1 cellular context compared by ENCODE assay signal in the genomic region with DNA sequence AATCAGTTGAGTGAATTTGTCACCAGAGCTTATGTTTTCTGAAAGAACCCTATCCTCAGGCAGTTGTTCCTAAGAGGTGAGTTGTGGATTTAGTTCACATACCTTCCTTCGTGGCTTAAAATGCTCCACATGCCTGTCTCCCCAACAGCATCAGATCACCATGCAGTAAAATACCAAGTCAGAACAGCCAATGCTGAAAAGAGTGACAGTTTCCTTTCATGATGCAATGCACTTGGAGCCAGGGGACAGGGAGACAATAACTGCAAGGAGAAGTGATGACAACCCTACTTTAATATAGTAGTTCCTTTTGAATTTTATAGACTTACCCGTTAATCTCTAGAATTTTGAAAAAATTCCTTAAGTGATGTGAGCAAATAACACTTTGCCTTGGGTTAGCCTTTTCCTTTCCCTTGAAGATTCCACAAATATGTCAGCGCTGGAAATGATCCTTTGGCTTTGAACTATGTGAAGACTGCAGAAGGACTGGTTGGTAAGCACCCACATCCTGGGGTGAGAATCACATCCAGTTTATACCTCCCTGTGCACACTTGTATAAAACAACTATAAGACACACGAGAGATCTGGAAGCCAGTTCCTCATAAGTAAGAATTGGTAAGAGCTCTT.
TF ChIP-seq lines count a peak whose summit lies in the region.

No MANE protein-coding gene starts in this region.

TF ChIP-seq in K562, 482 proteins besides CTCF, POLR2A, EP300 and RAD21 (continued from another document and continues in another):
- TF ChIP-seq, protein P1, sequence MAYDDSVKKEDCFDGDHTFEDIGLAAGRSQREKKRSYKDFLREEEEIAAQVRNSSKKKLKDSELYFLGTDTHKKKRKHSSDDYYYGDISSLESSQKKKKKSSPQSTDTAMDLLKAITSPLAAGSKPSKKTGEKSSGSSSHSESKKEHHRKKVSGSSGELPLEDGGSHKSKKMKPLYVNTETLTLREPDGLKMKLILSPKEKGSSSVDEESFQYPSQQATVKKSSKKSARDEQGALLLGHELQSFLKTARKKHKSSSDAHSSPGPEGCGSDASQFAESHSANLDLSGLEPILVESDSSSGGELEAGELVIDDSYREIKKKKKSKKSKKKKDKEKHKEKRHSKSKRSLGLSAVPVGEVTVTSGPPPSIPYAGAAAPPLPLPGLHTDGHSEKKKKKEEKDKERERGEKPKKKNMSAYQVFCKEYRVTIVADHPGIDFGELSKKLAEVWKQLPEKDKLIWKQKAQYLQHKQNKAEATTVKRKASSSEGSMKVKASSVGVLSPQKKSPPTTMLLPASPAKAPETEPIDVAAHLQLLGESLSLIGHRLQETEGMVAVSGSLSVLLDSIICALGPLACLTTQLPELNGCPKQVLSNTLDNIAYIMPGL (CRISPR knock-in tag; IDR thresholded peaks at IDR 0.05) = no peak
- TF ChIP-seq MTA3 (IDR thresholded peaks at IDR 0.05; ENCODE audit: borderline replicate concordance) = no peak
- no peak for TF ChIP-seq HLTF (IDR thresholded peaks at IDR 0.05)
- no peak for TF ChIP-seq CEBPG (CRISPR knock-in tag; IDR thresholded peaks at IDR 0.05)
- TF ChIP-seq CEBPG (tag; conservative IDR thresholded peaks at IDR 0.05 in 1 of 2, IDR thresholded peaks at IDR 0.05 in 1 of 2) = peak in 1 of 2 experiments; percentile 62; a peak in 3 of 4 replicates
- TF ChIP-seq, protein P2, sequence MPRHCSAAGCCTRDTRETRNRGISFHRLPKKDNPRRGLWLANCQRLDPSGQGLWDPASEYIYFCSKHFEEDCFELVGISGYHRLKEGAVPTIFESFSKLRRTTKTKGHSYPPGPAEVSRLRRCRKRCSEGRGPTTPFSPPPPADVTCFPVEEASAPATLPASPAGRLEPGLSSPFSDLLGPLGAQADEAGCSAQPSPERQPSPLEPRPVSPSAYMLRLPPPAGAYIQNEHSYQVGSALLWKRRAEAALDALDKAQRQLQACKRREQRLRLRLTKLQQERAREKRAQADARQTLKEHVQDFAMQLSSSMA (CRISPR knock-in tag; IDR thresholded peaks at IDR 0.05) = no peak
- no peak for TF ChIP-seq ZNF79 (CRISPR knock-in tag; IDR thresholded peaks at IDR 0.05; ENCODE audit: low read depth)
- no peak for TF ChIP-seq PML (IDR thresholded peaks at IDR 0.05; ENCODE audit: low read length)
- TF ChIP-seq, protein P3, sequence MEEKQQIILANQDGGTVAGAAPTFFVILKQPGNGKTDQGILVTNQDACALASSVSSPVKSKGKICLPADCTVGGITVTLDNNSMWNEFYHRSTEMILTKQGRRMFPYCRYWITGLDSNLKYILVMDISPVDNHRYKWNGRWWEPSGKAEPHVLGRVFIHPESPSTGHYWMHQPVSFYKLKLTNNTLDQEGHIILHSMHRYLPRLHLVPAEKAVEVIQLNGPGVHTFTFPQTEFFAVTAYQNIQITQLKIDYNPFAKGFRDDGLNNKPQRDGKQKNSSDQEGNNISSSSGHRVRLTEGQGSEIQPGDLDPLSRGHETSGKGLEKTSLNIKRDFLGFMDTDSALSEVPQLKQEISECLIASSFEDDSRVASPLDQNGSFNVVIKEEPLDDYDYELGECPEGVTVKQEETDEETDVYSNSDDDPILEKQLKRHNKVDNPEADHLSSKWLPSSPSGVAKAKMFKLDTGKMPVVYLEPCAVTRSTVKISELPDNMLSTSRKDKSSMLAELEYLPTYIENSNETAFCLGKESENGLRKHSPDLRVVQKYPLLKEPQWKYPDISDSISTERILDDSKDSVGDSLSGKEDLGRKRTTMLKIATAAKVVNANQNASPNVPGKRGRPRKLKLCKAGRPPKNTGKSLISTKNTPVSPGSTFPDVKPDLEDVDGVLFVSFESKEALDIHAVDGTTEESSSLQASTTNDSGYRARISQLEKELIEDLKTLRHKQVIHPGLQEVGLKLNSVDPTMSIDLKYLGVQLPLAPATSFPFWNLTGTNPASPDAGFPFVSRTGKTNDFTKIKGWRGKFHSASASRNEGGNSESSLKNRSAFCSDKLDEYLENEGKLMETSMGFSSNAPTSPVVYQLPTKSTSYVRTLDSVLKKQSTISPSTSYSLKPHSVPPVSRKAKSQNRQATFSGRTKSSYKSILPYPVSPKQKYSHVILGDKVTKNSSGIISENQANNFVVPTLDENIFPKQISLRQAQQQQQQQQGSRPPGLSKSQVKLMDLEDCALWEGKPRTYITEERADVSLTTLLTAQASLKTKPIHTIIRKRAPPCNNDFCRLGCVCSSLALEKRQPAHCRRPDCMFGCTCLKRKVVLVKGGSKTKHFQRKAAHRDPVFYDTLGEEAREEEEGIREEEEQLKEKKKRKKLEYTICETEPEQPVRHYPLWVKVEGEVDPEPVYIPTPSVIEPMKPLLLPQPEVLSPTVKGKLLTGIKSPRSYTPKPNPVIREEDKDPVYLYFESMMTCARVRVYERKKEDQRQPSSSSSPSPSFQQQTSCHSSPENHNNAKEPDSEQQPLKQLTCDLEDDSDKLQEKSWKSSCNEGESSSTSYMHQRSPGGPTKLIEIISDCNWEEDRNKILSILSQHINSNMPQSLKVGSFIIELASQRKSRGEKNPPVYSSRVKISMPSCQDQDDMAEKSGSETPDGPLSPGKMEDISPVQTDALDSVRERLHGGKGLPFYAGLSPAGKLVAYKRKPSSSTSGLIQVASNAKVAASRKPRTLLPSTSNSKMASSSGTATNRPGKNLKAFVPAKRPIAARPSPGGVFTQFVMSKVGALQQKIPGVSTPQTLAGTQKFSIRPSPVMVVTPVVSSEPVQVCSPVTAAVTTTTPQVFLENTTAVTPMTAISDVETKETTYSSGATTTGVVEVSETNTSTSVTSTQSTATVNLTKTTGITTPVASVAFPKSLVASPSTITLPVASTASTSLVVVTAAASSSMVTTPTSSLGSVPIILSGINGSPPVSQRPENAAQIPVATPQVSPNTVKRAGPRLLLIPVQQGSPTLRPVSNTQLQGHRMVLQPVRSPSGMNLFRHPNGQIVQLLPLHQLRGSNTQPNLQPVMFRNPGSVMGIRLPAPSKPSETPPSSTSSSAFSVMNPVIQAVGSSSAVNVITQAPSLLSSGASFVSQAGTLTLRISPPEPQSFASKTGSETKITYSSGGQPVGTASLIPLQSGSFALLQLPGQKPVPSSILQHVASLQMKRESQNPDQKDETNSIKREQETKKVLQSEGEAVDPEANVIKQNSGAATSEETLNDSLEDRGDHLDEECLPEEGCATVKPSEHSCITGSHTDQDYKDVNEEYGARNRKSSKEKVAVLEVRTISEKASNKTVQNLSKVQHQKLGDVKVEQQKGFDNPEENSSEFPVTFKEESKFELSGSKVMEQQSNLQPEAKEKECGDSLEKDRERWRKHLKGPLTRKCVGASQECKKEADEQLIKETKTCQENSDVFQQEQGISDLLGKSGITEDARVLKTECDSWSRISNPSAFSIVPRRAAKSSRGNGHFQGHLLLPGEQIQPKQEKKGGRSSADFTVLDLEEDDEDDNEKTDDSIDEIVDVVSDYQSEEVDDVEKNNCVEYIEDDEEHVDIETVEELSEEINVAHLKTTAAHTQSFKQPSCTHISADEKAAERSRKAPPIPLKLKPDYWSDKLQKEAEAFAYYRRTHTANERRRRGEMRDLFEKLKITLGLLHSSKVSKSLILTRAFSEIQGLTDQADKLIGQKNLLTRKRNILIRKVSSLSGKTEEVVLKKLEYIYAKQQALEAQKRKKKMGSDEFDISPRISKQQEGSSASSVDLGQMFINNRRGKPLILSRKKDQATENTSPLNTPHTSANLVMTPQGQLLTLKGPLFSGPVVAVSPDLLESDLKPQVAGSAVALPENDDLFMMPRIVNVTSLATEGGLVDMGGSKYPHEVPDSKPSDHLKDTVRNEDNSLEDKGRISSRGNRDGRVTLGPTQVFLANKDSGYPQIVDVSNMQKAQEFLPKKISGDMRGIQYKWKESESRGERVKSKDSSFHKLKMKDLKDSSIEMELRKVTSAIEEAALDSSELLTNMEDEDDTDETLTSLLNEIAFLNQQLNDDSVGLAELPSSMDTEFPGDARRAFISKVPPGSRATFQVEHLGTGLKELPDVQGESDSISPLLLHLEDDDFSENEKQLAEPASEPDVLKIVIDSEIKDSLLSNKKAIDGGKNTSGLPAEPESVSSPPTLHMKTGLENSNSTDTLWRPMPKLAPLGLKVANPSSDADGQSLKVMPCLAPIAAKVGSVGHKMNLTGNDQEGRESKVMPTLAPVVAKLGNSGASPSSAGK (IDR thresholded peaks at IDR 0.05) = peak; percentile 52
- TF ChIP-seq, protein P4, sequence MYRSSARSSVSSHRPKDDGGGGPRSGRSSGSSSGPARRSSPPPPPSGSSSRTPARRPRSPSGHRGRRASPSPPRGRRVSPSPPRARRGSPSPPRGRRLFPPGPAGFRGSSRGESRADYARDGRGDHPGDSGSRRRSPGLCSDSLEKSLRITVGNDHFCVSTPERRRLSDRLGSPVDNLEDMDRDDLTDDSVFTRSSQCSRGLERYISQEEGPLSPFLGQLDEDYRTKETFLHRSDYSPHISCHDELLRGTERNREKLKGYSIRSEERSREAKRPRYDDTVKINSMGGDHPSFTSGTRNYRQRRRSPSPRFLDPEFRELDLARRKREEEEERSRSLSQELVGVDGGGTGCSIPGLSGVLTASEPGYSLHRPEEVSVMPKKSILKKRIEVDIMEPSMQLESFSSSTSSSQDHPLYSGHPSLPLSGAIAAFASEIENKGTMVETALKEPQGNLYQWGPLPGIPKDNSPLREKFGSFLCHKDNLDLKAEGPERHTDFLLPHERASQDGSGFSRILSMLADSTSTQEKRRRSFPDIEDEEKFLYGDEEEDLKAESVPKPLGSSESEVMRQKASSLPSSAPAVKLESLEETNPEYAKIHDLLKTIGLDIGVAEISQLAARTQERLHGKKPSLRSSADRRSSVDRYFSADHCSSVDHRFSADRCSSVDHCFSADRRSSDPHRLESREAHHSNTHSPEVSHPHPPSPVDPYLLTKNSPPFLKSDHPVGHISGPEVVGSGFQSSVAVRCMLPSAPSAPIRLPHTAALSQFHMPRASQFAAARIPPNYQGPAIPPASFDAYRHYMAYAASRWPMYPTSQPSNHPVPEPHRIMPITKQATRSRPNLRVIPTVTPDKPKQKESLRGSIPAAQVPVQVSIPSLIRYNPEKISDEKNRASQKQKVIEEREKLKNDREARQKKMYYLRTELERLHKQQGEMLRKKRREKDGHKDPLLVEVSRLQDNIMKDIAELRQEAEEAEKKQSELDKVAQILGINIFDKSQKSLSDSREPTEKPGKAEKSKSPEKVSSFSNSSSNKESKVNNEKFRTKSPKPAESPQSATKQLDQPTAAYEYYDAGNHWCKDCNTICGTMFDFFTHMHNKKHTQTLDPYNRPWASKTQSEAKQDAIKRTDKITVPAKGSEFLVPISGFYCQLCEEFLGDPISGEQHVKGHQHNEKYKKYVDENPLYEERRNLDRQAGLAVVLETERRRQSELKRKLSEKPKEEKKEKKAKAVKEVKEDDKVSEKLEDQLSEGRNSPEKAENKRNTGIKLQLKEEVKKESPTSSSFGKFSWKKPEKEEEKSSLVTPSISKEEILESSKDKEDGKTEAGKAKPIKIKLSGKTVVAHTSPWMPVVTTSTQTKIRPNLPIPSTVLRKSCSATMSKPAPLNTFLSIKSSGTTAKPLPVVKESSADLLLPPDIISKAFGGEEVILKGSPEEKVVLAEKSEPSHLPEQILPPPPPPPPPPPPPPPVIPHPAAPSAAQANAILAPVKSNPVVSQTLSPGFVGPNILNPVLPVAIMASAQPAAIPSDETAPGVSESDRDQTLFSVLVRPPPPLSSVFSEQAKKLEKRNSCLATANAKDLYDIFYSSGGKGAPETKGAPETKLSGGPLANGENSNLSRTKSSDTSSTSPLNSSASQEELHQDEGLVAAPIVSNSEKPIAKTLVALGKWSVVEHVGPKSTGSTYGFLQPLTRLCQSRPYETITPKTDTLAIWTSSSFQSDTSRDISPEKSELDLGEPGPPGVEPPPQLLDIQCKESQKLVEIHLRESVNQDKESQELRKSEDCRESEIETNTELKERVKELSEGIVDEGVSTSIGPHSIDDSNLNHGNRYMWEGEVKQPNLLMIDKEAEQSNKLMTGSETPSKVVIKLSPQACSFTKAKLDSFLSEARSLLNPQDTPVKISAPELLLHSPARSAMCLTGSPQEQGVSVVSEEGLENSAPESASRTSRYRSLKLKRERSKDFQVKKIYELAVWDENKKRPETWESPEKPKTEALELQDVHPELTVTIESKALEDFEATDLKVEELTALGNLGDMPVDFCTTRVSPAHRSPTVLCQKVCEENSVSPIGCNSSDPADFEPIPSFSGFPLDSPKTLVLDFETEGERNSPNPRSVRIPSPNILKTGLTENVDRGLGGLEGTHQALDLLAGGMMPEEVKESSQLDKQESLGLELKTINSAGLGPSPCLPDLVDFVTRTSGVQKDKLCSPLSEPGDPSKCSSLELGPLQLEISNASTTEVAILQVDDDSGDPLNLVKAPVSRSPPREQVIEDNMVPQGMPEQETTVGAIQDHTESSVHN (IDR thresholded peaks at IDR 0.05; ENCODE audit: borderline replicate concordance in 1 of 2, low read depth in 1 of 2) = no peak
- TF ChIP-seq PPARD (CRISPR knock-in tag; IDR thresholded peaks at IDR 0.05) = no peak
- TF ChIP-seq ZBTB17 (CRISPR knock-in tag; IDR thresholded peaks at IDR 0.05) = no peak
- no peak for TF ChIP-seq SRSF7 (optimal IDR thresholded peaks at IDR 0.05; ENCODE audit: low read depth, low read length)
- TF ChIP-seq HNRNPLL (IDR thresholded peaks at IDR 0.05; ENCODE audit: low read depth, low read length, poor library complexity, severe bottlenecking) = no peak
- TF ChIP-seq, protein P5, sequence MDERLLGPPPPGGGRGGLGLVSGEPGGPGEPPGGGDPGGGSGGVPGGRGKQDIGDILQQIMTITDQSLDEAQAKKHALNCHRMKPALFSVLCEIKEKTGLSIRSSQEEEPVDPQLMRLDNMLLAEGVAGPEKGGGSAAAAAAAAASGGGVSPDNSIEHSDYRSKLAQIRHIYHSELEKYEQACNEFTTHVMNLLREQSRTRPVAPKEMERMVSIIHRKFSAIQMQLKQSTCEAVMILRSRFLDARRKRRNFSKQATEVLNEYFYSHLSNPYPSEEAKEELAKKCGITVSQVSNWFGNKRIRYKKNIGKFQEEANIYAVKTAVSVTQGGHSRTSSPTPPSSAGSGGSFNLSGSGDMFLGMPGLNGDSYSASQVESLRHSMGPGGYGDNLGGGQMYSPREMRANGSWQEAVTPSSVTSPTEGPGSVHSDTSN (CRISPR knock-in tag; IDR thresholded peaks at IDR 0.05; ENCODE audit: low read depth) = no peak
- TF ChIP-seq, protein P5 (tag; conservative IDR thresholded peaks at IDR 0.05; ENCODE audit: low read depth) = peak; percentile 33; the same call in 1 of the 2 replicates
- TF ChIP-seq, protein P6, sequence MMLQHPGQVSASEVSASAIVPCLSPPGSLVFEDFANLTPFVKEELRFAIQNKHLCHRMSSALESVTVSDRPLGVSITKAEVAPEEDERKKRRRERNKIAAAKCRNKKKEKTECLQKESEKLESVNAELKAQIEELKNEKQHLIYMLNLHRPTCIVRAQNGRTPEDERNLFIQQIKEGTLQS (IDR thresholded peaks at IDR 0.05) = peak; percentile 59; the same call in 1 of the 2 replicates
- TF ChIP-seq, protein P6 (CRISPR knock-in tag; conservative IDR thresholded peaks at IDR 0.05) = no peak
- TF ChIP-seq, protein P7, sequence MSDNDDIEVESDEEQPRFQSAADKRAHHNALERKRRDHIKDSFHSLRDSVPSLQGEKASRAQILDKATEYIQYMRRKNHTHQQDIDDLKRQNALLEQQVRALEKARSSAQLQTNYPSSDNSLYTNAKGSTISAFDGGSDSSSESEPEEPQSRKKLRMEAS (CRISPR knock-in tag; IDR thresholded peaks at IDR 0.05) = no peak
